1 cellular context compared by ENCODE assay signal in genomic region chr3:69761896-69762789, GRCh38.
A peak's percentile ranks its signal among the peaks of the same experiment; 100 is the strongest.
TF ChIP-seq lines count a peak whose summit lies in the region.

No MANE protein-coding gene starts in this region.

TF ChIP-seq in K562, 482 proteins besides CTCF, POLR2A, EP300 and RAD21 (continued from another document):
- TF ChIP-seq ZMIZ1 (IDR thresholded peaks at IDR 0.05; ENCODE audit: low read depth in 2 of 2, low read length in 2 of 2), result no peak
- TF ChIP-seq HMBOX1 (IDR thresholded peaks at IDR 0.05), result peak; percentile 74
- TF ChIP-seq JUND (IDR thresholded peaks at IDR 0.05; ENCODE audit: borderline replicate concordance, low read depth, low read length), result no peak
- TF ChIP-seq JUND (tag; IDR thresholded peaks at IDR 0.05; ENCODE audit: borderline replicate concordance, low read depth, low read length), result peak; percentile 27; the same call in 1 of the 3 replicates
- peak; percentile 42; the same call in 1 of the 2 replicates for TF ChIP-seq CTBP1 (IDR thresholded peaks at IDR 0.05; ENCODE audit: borderline replicate concordance)
- peak; percentile 44; the same call in 1 of the 2 replicates for TF ChIP-seq FOSL1 (tag; conservative IDR thresholded peaks at IDR 0.05)
- no peak for TF ChIP-seq PBX2 (CRISPR knock-in tag; IDR thresholded peaks at IDR 0.05; ENCODE audit: low read depth)
- TF ChIP-seq PBX2 (tag; conservative IDR thresholded peaks at IDR 0.05; ENCODE audit: low read depth), result peak; percentile 43; the same call in 1 of the 2 replicates
- TF ChIP-seq SAP30 (IDR thresholded peaks at IDR 0.05; ENCODE audit: borderline replicate concordance, insufficient read depth, low read depth, low read length, poor library complexity, severe bottlenecking), result no peak
- peak; percentile 45; the same call in 1 of the 2 replicates for TF ChIP-seq CEBPB (tag; IDR thresholded peaks at IDR 0.05)
